26 cellular contexts compared by ENCODE assay signal in genomic region chr19:31274266-31274963, GRCh38.
DNase-seq lines count a peak whose midpoint lies in the region; ATAC-seq and TF ChIP-seq lines count a peak whose summit lies in the region.
"Had no signal": no experiment of that assay in that cellular context is flagged by ENCODE, and none has a peak within 500 bp of the region (broad histone marks: within the 10 kb centered on the region; RNA-seq: fewer than 3 reads in every experiment).

No MANE protein-coding gene starts in this region.

- no peaks in the 10 kb centered on the region for H3K9me3 ChIP-seq in lower lobe of right lung
- H3K9me3 ChIP-seq: right atrium auricular region had no signal

- H3K4me3 ChIP-seq in lower lobe of right lung: no peak overlapping the region
- H3K4me3 ChIP-seq: cardiac muscle cell, right atrium auricular region had no signal

- POLR2A ChIA-PET in activated CD8-positive, alpha-beta T cell treated with anti-CD3 and anti-CD28 coated beads for 36 hours (lab: Charles Lee): no interaction called here

- no peaks in the 10 kb centered on the region for H3K36me3 Mint-ChIP-seq in stimulated activated memory B cell treated with anti-CD40 and anti-IgM and Interleukin-4, amounts not matched to agents 10 μg/mL and 1 μg/mL and 100 μg/mL, for 72 hours
- no peaks in the 10 kb centered on the region for H3K36me3 Mint-ChIP-seq in activated CD8-positive, alpha-beta T cell treated with anti-CD3 and anti-CD28 coated beads for 36 hours (ENCODE audit: low read depth)
- H3K36me3 Mint-ChIP-seq: activated naive CD8-positive, alpha-beta T cell; naive B cell had no signal

- TF ChIP-seq CTCF in lower lobe of right lung (IDR thresholded peaks at IDR 0.05): no peak
- TF ChIP-seq CTCF in activated CD8-positive, alpha-beta T cell treated with anti-CD3 and anti-CD28 coated beads for 36 hours (IDR thresholded peaks at IDR 0.05): no peak

- DNase-seq in DMS79 treated with DMSO at 0.1 percent for 48 hours (lab: John Stamatoyannopoulos, UW): peak; percentile 12
- no peak for DNase-seq in DMS79 (lab: John Stamatoyannopoulos, UW)
- DNase-seq in NCI-H526 treated with DMSO at 0.1 percent for 48 hours (lab: John Stamatoyannopoulos, UW): peak; percentile 47
- peak; percentile 5 for DNase-seq in lower lobe of right lung
- DNase-seq in activated CD8-positive, alpha-beta T cell treated with anti-CD3 and anti-CD28 coated beads for 36 hours: no peak
- DNase-seq: activated CD4-positive, alpha-beta T cell treated with anti-CD3 and anti-CD28 coated beads, Interleukin-2, amount 50 U/mL, for 48 hours; activated CD4-positive, CD25-positive, alpha-beta regulatory T cell; activated CD8-positive, alpha-beta memory T cell treated with anti-CD3 and anti-CD28 coated beads, Interleukin-2, amount 50 U/mL, for 48 hours; CD4-positive, CD25-positive, alpha-beta regulatory T cell; left ventricle myocardium superior; naive B cell; NCI-H146; NCI-H2171; NCI-H510A; stimulated activated CD4-positive, alpha-beta T cell treated with anti-CD3 and anti-CD28 coated beads, Interleukin-12 subunit alpha, Interleukin-12 subunit beta, amount 100 ng/mL, for 4 hours; stimulated activated CD4-positive, alpha-beta T cell treated with anti-CD3 and anti-CD28 coated beads, Interleukin-4, amount 100 ng/mL, for 1 hour had no signal

- H3K27ac Mint-ChIP-seq in stimulated activated memory B cell treated with anti-CD40 and anti-IgM and Interleukin-4, amounts not matched to agents 10 μg/mL and 1 μg/mL and 100 μg/mL, for 72 hours: no peak overlapping the region
- H3K27ac Mint-ChIP-seq in activated CD8-positive, alpha-beta T cell treated with anti-CD3 and anti-CD28 coated beads for 36 hours: no peak overlapping the region
- H3K27ac Mint-ChIP-seq: activated naive CD8-positive, alpha-beta T cell; activated T-helper 17 cell treated with anti-CD3 and anti-CD28 coated beads, Interleukin-2, amount 50 U/mL, for 72 hours; CD4-positive, CD25-positive, alpha-beta regulatory T cell; naive B cell had no signal

- H3K27ac ChIP-seq in lower lobe of right lung (no peak overlapping the region), temporal lobe (ENCODE audit: low read depth, low read length) (peak overlapping the region; percentile 33)
- H3K27ac ChIP-seq: 22Rv1, cardiac muscle cell, parathyroid adenoma, right atrium auricular region had no signal

- peaks cover 6% of the 10 kb centered on the region for H3K9me3 Mint-ChIP-seq in stimulated activated memory B cell treated with anti-CD40 and anti-IgM and Interleukin-4, amounts not matched to agents 10 μg/mL and 1 μg/mL and 100 μg/mL, for 72 hours
- H3K9me3 Mint-ChIP-seq in activated CD8-positive, alpha-beta T cell treated with anti-CD3 and anti-CD28 coated beads for 36 hours: no peaks in the 10 kb centered on the region
- H3K9me3 Mint-ChIP-seq: activated T-helper 17 cell treated with anti-CD3 and anti-CD28 coated beads, Interleukin-2, amount 50 U/mL, for 72 hours; CD4-positive, CD25-positive, alpha-beta regulatory T cell had no signal

- intact Hi-C loops in lower lobe of right lung (cut with DNase I): no loop called here
- intact Hi-C loops in activated CD8-positive, alpha-beta T cell treated with anti-CD3 and anti-CD28 coated beads for 36 hours (cut with micrococcal nuclease): no loop called here

- peaks cover 23% of the 10 kb centered on the region for H3K36me3 ChIP-seq in lower lobe of right lung
- H3K36me3 ChIP-seq: cardiac muscle cell had no signal

- no peaks in the 10 kb centered on the region for H3K27me3 ChIP-seq in lower lobe of right lung (ENCODE audit: low read depth)
- H3K27me3 ChIP-seq: cardiac muscle cell, right atrium auricular region had no signal

- H3K4me1 ChIP-seq in lower lobe of right lung: no peaks in the 10 kb centered on the region
- H3K4me1 ChIP-seq: parathyroid adenoma, right atrium auricular region had no signal

- ATAC-seq in lower lobe of right lung: no peak
- no peak for ATAC-seq in HG02981 (IDR thresholded peaks at IDR 0.05; ENCODE audit: unreplicated experiment)
- ATAC-seq in stimulated activated memory B cell treated with anti-CD40 and anti-IgM and Interleukin-4, amounts not matched to agents 10 μg/mL and 1 μg/mL and 100 μg/mL, for 72 hours: no peak
- ATAC-seq in activated CD8-positive, alpha-beta T cell treated with anti-CD3 and anti-CD28 coated beads for 36 hours: no peak
- ATAC-seq: activated T-helper 17 cell treated with anti-CD3 and anti-CD28 coated beads, Interleukin-2, amount 50 U/mL, for 72 hours; HCT116; left ventricle myocardium superior had no signal

- H3K4me3 Mint-ChIP-seq in stimulated activated memory B cell treated with anti-CD40 and anti-IgM and Interleukin-4, amounts not matched to agents 10 μg/mL and 1 μg/mL and 100 μg/mL, for 72 hours: no peak overlapping the region
- H3K4me3 Mint-ChIP-seq in activated CD8-positive, alpha-beta T cell treated with anti-CD3 and anti-CD28 coated beads for 36 hours: no peak overlapping the region
- H3K4me3 Mint-ChIP-seq: activated naive CD8-positive, alpha-beta T cell; activated T-helper 17 cell treated with anti-CD3 and anti-CD28 coated beads, Interleukin-2, amount 50 U/mL, for 72 hours; CD4-positive, CD25-positive, alpha-beta regulatory T cell; naive B cell had no signal

- CTCF ChIA-PET in activated CD8-positive, alpha-beta T cell treated with anti-CD3 and anti-CD28 coated beads for 36 hours (lab: Charles Lee): no interaction called here

- H3K27me3 Mint-ChIP-seq in stimulated activated memory B cell treated with anti-CD40 and anti-IgM and Interleukin-4, amounts not matched to agents 10 μg/mL and 1 μg/mL and 100 μg/mL, for 72 hours: no peaks in the 10 kb centered on the region
- H3K27me3 Mint-ChIP-seq in activated CD8-positive, alpha-beta T cell treated with anti-CD3 and anti-CD28 coated beads for 36 hours: peaks cover 1% of the 10 kb centered on the region
- H3K27me3 Mint-ChIP-seq: activated naive CD8-positive, alpha-beta T cell; activated T-helper 17 cell treated with anti-CD3 and anti-CD28 coated beads, Interleukin-2, amount 50 U/mL, for 72 hours; CD4-positive, CD25-positive, alpha-beta regulatory T cell; naive B cell had no signal

- no peaks in the 10 kb centered on the region for H3K4me1 Mint-ChIP-seq in stimulated activated memory B cell treated with anti-CD40 and anti-IgM and Interleukin-4, amounts not matched to agents 10 μg/mL and 1 μg/mL and 100 μg/mL, for 72 hours
- no peaks in the 10 kb centered on the region for H3K4me1 Mint-ChIP-seq in activated CD8-positive, alpha-beta T cell treated with anti-CD3 and anti-CD28 coated beads for 36 hours (ENCODE audit: low read depth)
- H3K4me1 Mint-ChIP-seq: activated T-helper 17 cell treated with anti-CD3 and anti-CD28 coated beads, Interleukin-2, amount 50 U/mL, for 72 hours; CD4-positive, CD25-positive, alpha-beta regulatory T cell; naive B cell had no signal

Comparison
In these comparisons a context has a peak if more than half of its experiments do, and no peak if none do; other contexts are left out.
1. DNase-seq: peak in DMS79 treated with DMSO at 0.1 percent for 48 hours (single experiment), NCI-H526 treated with DMSO at 0.1 percent for 48 hours (single experiment) and lower lobe of right lung (single experiment); none in DMS79 (single experiment) and activated CD8-positive, alpha-beta T cell treated with anti-CD3 and anti-CD28 coated beads for 36 hours (single experiment).